In the genomic region with DNA sequence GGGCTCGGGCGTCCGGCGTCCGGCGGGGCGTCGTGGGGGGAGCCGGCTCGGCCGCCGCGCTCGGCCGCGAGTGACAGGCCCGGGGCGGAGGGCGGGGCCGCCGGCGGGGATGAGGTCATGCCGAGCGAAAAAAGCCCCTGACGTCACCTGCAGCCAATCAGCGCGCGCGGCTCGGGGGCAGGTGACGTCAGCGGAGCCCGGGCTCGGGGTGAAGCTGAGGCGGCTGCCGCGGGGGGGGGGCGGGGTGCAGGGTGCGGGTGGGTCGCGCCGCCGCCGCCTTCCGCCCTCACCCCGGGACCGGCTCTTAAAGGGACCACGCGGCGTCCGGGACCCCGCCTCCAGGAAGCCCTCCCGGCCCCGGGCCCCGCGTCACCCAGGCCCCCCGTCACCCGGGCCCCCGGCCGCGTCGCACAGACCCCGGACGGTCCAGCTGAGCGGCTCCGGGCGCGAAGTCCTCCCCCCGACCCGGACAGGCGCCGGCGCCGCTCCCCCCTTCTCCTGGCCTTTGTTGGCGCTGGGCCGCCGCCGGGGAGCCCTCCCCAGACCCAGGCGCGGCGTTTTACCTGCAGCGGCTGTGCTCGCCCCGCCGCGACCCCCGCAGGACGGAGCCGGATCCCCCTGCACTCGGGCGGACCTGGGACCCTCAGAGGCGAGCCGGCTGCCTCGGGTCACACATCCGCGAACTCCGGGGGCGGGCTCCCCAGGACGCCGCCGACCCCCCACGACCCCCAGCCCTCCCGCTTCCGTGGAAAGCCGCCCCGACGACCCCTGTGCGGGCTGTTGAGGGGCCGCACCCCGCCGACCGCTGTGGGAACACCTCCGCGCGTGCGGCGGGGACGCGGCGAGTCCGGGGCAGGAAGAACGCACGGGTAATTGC, we compare ENCODE assay signal across 8 cellular contexts. TPM values are rescaled to one million over a fixed set of nuclear protein-coding genes. Genes with fewer than 3 reads are reported as not detected.
DNase-seq lines count a peak whose midpoint lies in the region; FAIRE-seq and TF ChIP-seq lines count a peak whose summit lies in the region.

Gene DUSP8 (minus strand): TSS at position 72 of the 877 bp plus-strand sequence. CDS start 6,445 bp downstream, outside the sequence.

- no peak within 1 kb of the TSS for H3K27ac ChIP-seq in HL-60 (replicated peaks)
- H3K27ac ChIP-seq in endothelial cell of umbilical vein (ENCODE audit: insufficient read depth, low read depth, low read length): peak within 1 kb of the TSS; percentile 29
- no peak within 1 kb of the TSS for H3K27ac ChIP-seq in mesodermal cell (ENCODE audit: low read depth, low read length, severe bottlenecking)

- DNase-seq in NK-92 (lab: John Stamatoyannopoulos, UW; ENCODE audit: unreplicated experiment) (peak; percentile 47), HL-60 (ENCODE audit: low read depth in 1 of 2, low spot score in 1 of 2) (peak; percentile 40 to 56), NT2/D1 (ENCODE audit: low read depth, low spot score) (peak; percentile 33), activated T-cell treated with anti-CD3 and anti-CD28 coated beads for 4 hours (peak; percentile 94), endothelial cell of umbilical vein (ENCODE audit: low read depth, low spot score) (peak; percentile 80)
- DNase-seq in NK-92 treated with Interleukin-12 subunit alpha and Interleukin-12 subunit beta, amount 100 ng/mL, for 24 hours (lab: John Stamatoyannopoulos, UW): no peak
- peak; percentile 94 for DNase-seq in stimulated activated CD8-positive, alpha-beta memory T cell treated with anti-CD3 and anti-CD28 coated beads, Interleukin-12 subunit alpha, Interleukin-12 subunit beta, amount 100 ng/mL, for 1 hour (ENCODE audit: low read depth)

- no peaks in the 10 kb centered on the region for H4K20me1 ChIP-seq in endothelial cell of umbilical vein (replicated peaks; ENCODE audit: control insufficient read depth, extremely low read depth, insufficient read depth, low read length)

- no peak for TF ChIP-seq CTCF in HL-60 (IDR thresholded peaks at IDR 0.05; ENCODE audit: insufficient read depth, low read length)
- TF ChIP-seq CTCF in endothelial cell of umbilical vein (IDR thresholded peaks at IDR 0.05; ENCODE audit: extremely low read depth in 1 of 2, insufficient read depth in 1 of 2, low read depth in 1 of 2, low read length in 2 of 2): no peak

- H3K4me3 ChIP-seq in HL-60 (replicated peaks; ENCODE audit: insufficient read depth, low read length): peak within 1 kb of the TSS; percentile 30
- H3K4me3 ChIP-seq in NT2/D1 (ENCODE audit: insufficient read length, low read depth): peak within 1 kb of the TSS; percentile 65
- peak within 1 kb of the TSS; percentile 29 to 43 (median 42) for H3K4me3 ChIP-seq in endothelial cell of umbilical vein (replicated peaks in 1 of 3; ENCODE audit: insufficient read depth in 1 of 3, low read depth in 1 of 3, low read length in 3 of 3)
- peak within 1 kb of the TSS; percentile 63 for H3K4me3 ChIP-seq in mesodermal cell (ENCODE audit: extremely low read depth, insufficient read depth, low read length, poor library complexity, severe bottlenecking)

- no peak for TF ChIP-seq POLR2A in endothelial cell of umbilical vein (IDR thresholded peaks at IDR 0.05; ENCODE audit: low read depth, low read length)

- H3K27me3 ChIP-seq in HL-60 (ENCODE audit: insufficient read depth, poor library complexity, severe bottlenecking): peaks cover 48% of the 10 kb centered on the region
- H3K27me3 ChIP-seq in NT2/D1 (ENCODE audit: insufficient read depth, insufficient read length): peaks cover 49% of the 10 kb centered on the region
- peaks cover 10 to 16% of the 10 kb centered on the region in 2 experiments for H3K27me3 ChIP-seq in endothelial cell of umbilical vein (ENCODE audit: control insufficient read depth in 2 of 2, insufficient read depth in 2 of 2, low read length in 2 of 2)

- BruUV-seq in endothelial cell of umbilical vein (replicated peaks; lab: Mats Ljungman, UMichigan): TSS peak; percentile 53

- H3K9me3 ChIP-seq in NT2/D1 (ENCODE audit: insufficient read depth, low read length): no peaks in the 10 kb centered on the region
- no peaks in the 10 kb centered on the region for H3K9me3 ChIP-seq in endothelial cell of umbilical vein (replicated peaks; ENCODE audit: control insufficient read depth, insufficient read depth, low read length)
- no peaks in the 10 kb centered on the region for H3K9me3 ChIP-seq in mesodermal cell (ENCODE audit: control insufficient read depth, low read length)

- H3K9ac ChIP-seq in NT2/D1 (ENCODE audit: insufficient read length, low read depth): peak within 1 kb of the TSS; percentile 90
- peak within 1 kb of the TSS; percentile 86 for H3K9ac ChIP-seq in endothelial cell of umbilical vein (replicated peaks; ENCODE audit: extremely low read depth, insufficient read depth, low read length)

- H3K4me1 ChIP-seq in NT2/D1 (ENCODE audit: insufficient read depth, insufficient read length) (peaks cover 39% of the 10 kb centered on the region), endothelial cell of umbilical vein (ENCODE audit: control insufficient read depth, extremely low read depth, insufficient read depth, low read length) (peaks cover 5% of the 10 kb centered on the region), mesodermal cell (ENCODE audit: control insufficient read depth, insufficient read depth, low read length, poor library complexity, severe bottlenecking) (peaks cover 11% of the 10 kb centered on the region)

- intact Hi-C loops in endothelial cell of umbilical vein (cut with micrococcal nuclease): loop anchor here (5.0 to 10.0 kb wide), 3 partner anchors 35 to 310 kb away; partner anchors contain the start of gene TOLLIP

- H3K4me2 ChIP-seq in endothelial cell of umbilical vein (ENCODE audit: insufficient read depth, low read length): peak within 1 kb of the TSS; percentile 47

- CTCF ChIA-PET in endothelial cell of umbilical vein (lab: Charles Lee): interaction anchor here (1.0 to 7.6 kb wide), 5 partner anchors 12 to 370 kb away, joined by 3 to 313 read pairs (median 14); no protein-coding TSS in a partner anchor

- peak within 1 kb of the TSS; percentile 51 for H2AFZ ChIP-seq in endothelial cell of umbilical vein (ENCODE audit: low read depth, low read length)

- dilution Hi-C loops in endothelial cell of umbilical vein (cut with MboI; ENCODE audit: extremely low pct_ligation_motif_present, low sequenced_read_pairs): no loop called here

- POLR2A ChIA-PET in endothelial cell of umbilical vein (lab: Charles Lee): no interaction called here

- no peaks in the 10 kb centered on the region for H3K9me1 ChIP-seq in endothelial cell of umbilical vein (replicated peaks; ENCODE audit: control insufficient read depth, extremely low read depth, insufficient read depth, low read length)

- no peaks in the 10 kb centered on the region for H3K79me2 ChIP-seq in endothelial cell of umbilical vein (ENCODE audit: control insufficient read depth, insufficient read depth, low read length)

- 1 to 2% methylated on average over 56 to 103 of the region's 123 CpGs for WGBS in mesodermal cell (ENCODE audit: insufficient coverage in 2 of 2), 2 experiments

- peaks cover 8% of the 10 kb centered on the region for H3K36me3 ChIP-seq in NT2/D1 (ENCODE audit: insufficient read depth, insufficient read length, low read length)
- no peaks in the 10 kb centered on the region for H3K36me3 ChIP-seq in endothelial cell of umbilical vein (ENCODE audit: control insufficient read depth in 2 of 2, extremely low read depth in 1 of 2, insufficient read depth in 2 of 2, low read length in 2 of 2)
- H3K36me3 ChIP-seq in mesodermal cell (ENCODE audit: control insufficient read depth, insufficient read depth, low read length): no peaks in the 10 kb centered on the region

- peak; percentile 64 for FAIRE-seq in endothelial cell of umbilical vein (lab: Jason Lieb, UNC)

TF ChIP-seq in endothelial cell of umbilical vein, 7 proteins besides CTCF, POLR2A, EP300 and RAD21:
- TF ChIP-seq FOS (IDR thresholded peaks at IDR 0.05; ENCODE audit: borderline replicate concordance, insufficient read depth, low read length) (no peak), POLR2AphosphoS5 (IDR thresholded peaks at IDR 0.05; ENCODE audit: insufficient read depth, low read depth, low read length) (no peak), JUN (IDR thresholded peaks at IDR 0.05; ENCODE audit: borderline replicate concordance, insufficient read depth, insufficient read length, low read depth) (peak; percentile 73)

RNA-seq across cellular contexts. Expression of gene DUSP8, which starts in this region (rescaled TPM):
- total RNA-seq in endothelial cell of umbilical vein: 5.9 and 8.7 TPM in 2 replicates
- polyA plus RNA-seq in endothelial cell of umbilical vein: 4.6 and 6.0 TPM in 2 replicates
- 5.1 and 6.6 TPM in 2 replicates for polyA plus RNA-seq in endothelial cell of umbilical vein (2011; cell fraction: cytosol; rRNA removed)
- polyA plus RNA-seq in endothelial cell of umbilical vein (2011; cell fraction: nucleus; rRNA removed): 13.2 and 16.4 TPM in 2 replicates
- polyA plus RNA-seq in endothelial cell of umbilical vein (2012): 4.3 and 11.1 TPM in 2 replicates
- polyA minus RNA-seq in endothelial cell of umbilical vein: 2.1 and 6.7 TPM in 2 replicates
- polyA minus RNA-seq in endothelial cell of umbilical vein (2011; cell fraction: cytosol; rRNA and poly(A)+ RNA removed): 6.1 TPM
- 2.9 and 3.4 TPM in 2 replicates for polyA minus RNA-seq in endothelial cell of umbilical vein (2011; cell fraction: nucleus; rRNA and poly(A)+ RNA removed)
- polyA plus RNA-seq in mesodermal cell (2013, experiment 1 of 2): 13.0 TPM
- polyA plus RNA-seq in mesodermal cell (2013, experiment 2 of 2): 8.7 TPM
